14 cellular contexts compared by ENCODE assay signal in genomic region chr2:105915005-105915558, GRCh38.
DNase-seq lines count a peak whose midpoint lies in the region; ATAC-seq and TF ChIP-seq lines count a peak whose summit lies in the region.
"Had no signal": no experiment of that assay in that cellular context is flagged by ENCODE, and none has a peak within 500 bp of the region (broad histone marks: within the 10 kb centered on the region; RNA-seq: fewer than 3 reads in every experiment).

No MANE protein-coding gene starts in this region.

- H3K36me3 Mint-ChIP-seq in CD8-positive, alpha-beta T cell: peaks cover 10% of the 10 kb centered on the region

- H3K27me3 Mint-ChIP-seq in CD8-positive, alpha-beta T cell (ENCODE audit: low read depth): no peaks in the 10 kb centered on the region
- H3K27me3 Mint-ChIP-seq: activated CD4-positive, alpha-beta memory T cell treated with anti-CD3 and anti-CD28 coated beads, Interleukin-2, amount 10 ng/mL, durations not matched to agents 7 days and 5 days had no signal

- TF ChIP-seq CTCF in CD8-positive, alpha-beta T cell (IDR thresholded peaks at IDR 0.05): no peak

- no peak overlapping the region for H3K4me3 Mint-ChIP-seq in CD8-positive, alpha-beta T cell
- H3K4me3 Mint-ChIP-seq: activated CD4-positive, alpha-beta memory T cell treated with anti-CD3 and anti-CD28 coated beads, Interleukin-2, amount 10 ng/mL, durations not matched to agents 7 days and 5 days; T-helper 1 cell treated with Interleukin-12 subunit alpha and Interleukin-12 subunit beta and Interleukin-4 antibody, amounts not matched to agents 30 μg/mL and 1 μg/mL, for 36 hours had no signal

- peaks cover 19% of the 10 kb centered on the region for H3K9me3 Mint-ChIP-seq in CD8-positive, alpha-beta T cell

- ATAC-seq in GM18498 (IDR thresholded peaks at IDR 0.05; ENCODE audit: unreplicated experiment) (peak; percentile 84), GM21367 (IDR thresholded peaks at IDR 0.05; ENCODE audit: unreplicated experiment) (peak; percentile 71), HG03025 (IDR thresholded peaks at IDR 0.05; ENCODE audit: low FRiP score, unreplicated experiment) (peak; percentile 81)
- no peak for ATAC-seq in CD8-positive, alpha-beta T cell

- H3K9me3 ChIP-seq in CD8-positive, alpha-beta T cell (ENCODE audit: low read length): no peaks in the 10 kb centered on the region
- H3K9me3 ChIP-seq: colonic mucosa, transverse colon had no signal

- H3K27me3 ChIP-seq in CD8-positive, alpha-beta T cell (ENCODE audit: insufficient read depth, low read length): no peaks in the 10 kb centered on the region
- H3K27me3 ChIP-seq: colonic mucosa, transverse colon had no signal

- intact Hi-C loops in CD8-positive, alpha-beta T cell (cut with DNase I, micrococcal nuclease): no loop called here

- peaks cover 29% of the 10 kb centered on the region for H3K4me1 Mint-ChIP-seq in CD8-positive, alpha-beta T cell (ENCODE audit: low read depth)

- no peak overlapping the region for H3K4me3 ChIP-seq in CD8-positive, alpha-beta T cell (ENCODE audit: low read depth, low read length)
- H3K4me3 ChIP-seq: colonic mucosa, transverse colon had no signal

- H3K27ac Mint-ChIP-seq in CD8-positive, alpha-beta T cell: no peak overlapping the region
- H3K27ac Mint-ChIP-seq: activated CD4-positive, alpha-beta memory T cell treated with anti-CD3 and anti-CD28 coated beads, Interleukin-2, amount 10 ng/mL, durations not matched to agents 7 days and 5 days; T-helper 1 cell treated with Interleukin-12 subunit alpha and Interleukin-12 subunit beta and Interleukin-4 antibody, amounts not matched to agents 30 μg/mL and 1 μg/mL, for 36 hours had no signal

- DNase-seq in MV-4-11 (lab: John Stamatoyannopoulos, UW): peak; percentile 92
- no peak for DNase-seq in SW480 (ENCODE audit: low spot score)
- DNase-seq in dedifferentiated amniotic fluid mesenchymal stem cell (ENCODE audit: extremely low spot score): no peak
- DNase-seq in CD8-positive, alpha-beta T cell: no peak
- DNase-seq in islet precursor cell: no peak
- DNase-seq: activated CD4-positive, alpha-beta memory T cell treated with anti-CD3 and anti-CD28 coated beads, Interleukin-2, amount 10 ng/mL, durations not matched to agents 7 days and 5 days; colonic mucosa; kidney glomerular epithelial cell; NCI-H1105; transverse colon had no signal

- peaks cover 23% of the 10 kb centered on the region for H3K4me1 ChIP-seq in CD8-positive, alpha-beta T cell (ENCODE audit: insufficient read depth, low read length)
- H3K4me1 ChIP-seq: colonic mucosa, transverse colon had no signal

- H3K27ac ChIP-seq in CD8-positive, alpha-beta T cell (ENCODE audit: low read depth, low read length): no peak overlapping the region
- H3K27ac ChIP-seq: colonic mucosa, transverse colon had no signal

- H3K36me3 ChIP-seq in CD8-positive, alpha-beta T cell (ENCODE audit: insufficient read depth, low read length): no peaks in the 10 kb centered on the region
- H3K36me3 ChIP-seq: colonic mucosa, transverse colon had no signal

- CTCF ChIA-PET in CD8-positive, alpha-beta T cell (lab: Charles Lee): interaction anchor here (1.5 kb wide), 1 partner anchor 20 kb away, joined by 3 read pairs; no protein-coding TSS in a partner anchor

- POLR2A ChIA-PET in CD8-positive, alpha-beta T cell (lab: Charles Lee): interaction anchor here (1.2 kb wide), 1 partner anchor 19 kb away, joined by 4 read pairs; no protein-coding TSS in a partner anchor
